ENCODE assay signal across 8 cellular contexts in genomic region chr3:142447308-142447851, GRCh38. TPM values are rescaled to one million over a fixed set of nuclear protein-coding genes. Genes with fewer than 3 reads are reported as not detected.
A peak's percentile ranks its signal among the peaks of the same experiment; 100 is the strongest.
DNase-seq lines count a peak whose midpoint lies in the region; ATAC-seq and TF ChIP-seq lines count a peak whose summit lies in the region.

No MANE protein-coding gene starts in this region.

- ATAC-seq in GM18909 (IDR thresholded peaks at IDR 0.05; ENCODE audit: poor library complexity, unreplicated experiment): peak; percentile 32
- peak; percentile 28 for ATAC-seq in HG03159 (IDR thresholded peaks at IDR 0.05; ENCODE audit: unreplicated experiment)

- peak overlapping the region; percentile 100 for H3K27ac Mint-ChIP-seq in nephron progenitor cell

- TF ChIP-seq CTCF in fibroblast of the aortic adventitia (IDR thresholded peaks at IDR 0.05; ENCODE audit: insufficient read depth, low read length) (no peak), nephron progenitor cell (IDR thresholded peaks at IDR 0.05) (no peak)

- peak; percentile 51 for DNase-seq in AG08396 (ENCODE audit: low spot score)
- DNase-seq in OCI-M1 (lab: John Stamatoyannopoulos, UW): peak; percentile 78
- DNase-seq in activated effector memory CD4-positive, alpha-beta T cell treated with anti-CD3 and anti-CD28 coated beads, Interleukin-2, amount 50 U/mL, for 16 hours: peak; percentile 79
- DNase-seq in fibroblast of the aortic adventitia (ENCODE audit: low read depth): peak; percentile 61
- DNase-seq in nephron progenitor cell: peak; percentile 40
- peak; percentile 23 for DNase-seq in superior temporal gyrus (ENCODE audit: extremely low spot score)

- peaks cover 36% of the 10 kb centered on the region for H3K4me1 Mint-ChIP-seq in nephron progenitor cell

- peaks cover 12% of the 10 kb centered on the region for H3K9me3 Mint-ChIP-seq in nephron progenitor cell

- H3K4me3 Mint-ChIP-seq in nephron progenitor cell: peak overlapping the region; percentile 96

- H3K27me3 Mint-ChIP-seq in nephron progenitor cell (ENCODE audit: low read depth, poor library complexity): no peaks in the 10 kb centered on the region

- peak overlapping the region; percentile 99 for H3K4me3 ChIP-seq in fibroblast of the aortic adventitia (ENCODE audit: low read depth, low read length)

- peaks cover 32% of the 10 kb centered on the region for H3K36me3 Mint-ChIP-seq in nephron progenitor cell (ENCODE audit: low read depth)

RNA-seq across cellular contexts. Expression of gene XRN1, which starts 0.5 kb away (rescaled TPM):
- total RNA-seq in fibroblast of the aortic adventitia (ENCODE audit: low replicate concordance): 46.9 and 56.3 TPM in 2 replicates

Comparison
In these comparisons a context has a peak if more than half of its experiments do, and no peak if none do; other contexts are left out.
1. Peak in every context shown above with its lines: DNase-seq, ATAC-seq and H3K4me3 ChIP-seq.
2. DNase-seq: peak in every context shown above with its lines; median percentile 79 in activated effector memory CD4-positive, alpha-beta T cell treated with anti-CD3 and anti-CD28 coated beads, Interleukin-2, amount 50 U/mL, for 16 hours; 78 in OCI-M1; 61 in fibroblast of the aortic adventitia; 51 in AG08396; 40 in nephron progenitor cell; 23 in superior temporal gyrus.